In the genomic region with DNA sequence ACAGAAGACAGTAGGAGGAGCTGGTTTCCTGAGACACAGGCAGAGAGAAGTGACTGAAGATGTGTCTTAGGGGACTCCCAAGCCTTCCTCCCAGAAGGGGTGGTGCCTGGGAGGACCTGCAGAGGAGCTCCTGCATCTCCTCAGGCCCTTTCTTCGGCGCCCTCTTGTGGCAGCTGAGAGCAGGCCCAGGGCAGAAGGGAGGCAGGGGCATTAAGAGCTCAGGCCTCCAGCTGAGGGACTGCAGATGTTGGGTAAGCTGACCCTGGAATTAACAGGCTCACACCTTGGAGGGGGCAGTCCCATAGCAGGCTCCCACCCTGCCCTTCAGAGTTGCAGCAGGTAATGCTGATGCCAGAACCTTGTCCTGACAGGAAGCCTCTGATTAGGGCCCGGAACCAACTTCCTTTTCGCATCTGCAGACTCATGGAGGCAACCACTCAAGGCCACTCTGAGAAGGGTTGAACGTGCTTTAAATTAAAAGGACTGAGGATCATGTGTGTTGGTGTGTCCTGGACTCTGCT, we compare ENCODE assay signal across 8 cellular contexts.
DNase-seq lines count a peak whose midpoint lies in the region; ATAC-seq and TF ChIP-seq lines count a peak whose summit lies in the region.
"Not testable (repeated sequence)": the region's sequence is repeated elsewhere in the genome, so short reads cannot be mapped to it uniquely, and the experiment has no call there.

No MANE protein-coding gene starts in this region.

- H3K27me3 ChIP-seq in GM06990 (replicated peaks; ENCODE audit: control insufficient read depth, insufficient read depth, low read length); neuronal stem cell (ENCODE audit: control insufficient read depth in 3 of 3, insufficient read depth in 3 of 3, low read depth in 1 of 3, low read length in 3 of 3): not testable (repeated sequence)

- H3K4me3 ChIP-seq in GM06990 (replicated peaks; ENCODE audit: low read depth, low read length); neuronal stem cell (ENCODE audit: low read length in 2 of 2): not testable (repeated sequence)

- not testable (repeated sequence) for H3K4me2 ChIP-seq in neuronal stem cell (ENCODE audit: insufficient read depth, low read length, poor library complexity, severe bottlenecking)

- H3K4me1 ChIP-seq in neuronal stem cell (ENCODE audit: control insufficient read depth in 2 of 2, insufficient read depth in 1 of 2, low read depth in 1 of 2, low read length in 2 of 2) = not testable (repeated sequence)

- H3K36me3 ChIP-seq in GM06990 (ENCODE audit: control insufficient read depth, insufficient read depth, low read length); neuronal stem cell (replicated peaks in 1 of 2; ENCODE audit: control insufficient read depth in 2 of 2, insufficient read depth in 2 of 2, low read length in 2 of 2): not testable (repeated sequence)

- H2BK12ac ChIP-seq in neuronal stem cell (ENCODE audit: low read length) = not testable (repeated sequence)

- not testable (repeated sequence) for H3K14ac ChIP-seq in neuronal stem cell (ENCODE audit: low read length)

- not testable (repeated sequence) for H2AK5ac ChIP-seq in neuronal stem cell (ENCODE audit: low read depth, low read length)

- not testable (repeated sequence) for H3K79me1 ChIP-seq in neuronal stem cell (ENCODE audit: low read depth, low read length)

- ATAC-seq in GM21515 (IDR thresholded peaks at IDR 0.05; ENCODE audit: unreplicated experiment) (peak; percentile 86), HG03432 (IDR thresholded peaks at IDR 0.05; ENCODE audit: unreplicated experiment) (peak; percentile 86)
- peak; percentile 79 for ATAC-seq in stimulated activated naive CD8-positive, alpha-beta T cell treated with anti-CD3 and anti-CD28 coated beads, Interleukin-15, Interleukin-2, amounts not matched to agents 100 U/mL and 50 U/mL, for 24 hours

- not testable (repeated sequence) for TF ChIP-seq POLR2A in erythroblast (IDR thresholded peaks at IDR 0.05; ENCODE audit: low read length)

- not testable (repeated sequence) for H3K23ac ChIP-seq in neuronal stem cell (ENCODE audit: low read depth, low read length, poor library complexity)

- H3K9me3 ChIP-seq in neuronal stem cell (replicated peaks in 1 of 2; ENCODE audit: control insufficient read depth in 2 of 2, insufficient read depth in 1 of 2, low read depth in 1 of 2, low read length in 2 of 2) = not testable (repeated sequence)

- not testable (repeated sequence) for DNase-seq in GM06990 (ENCODE audit: extremely low read depth, insufficient read length); neuronal stem cell (ENCODE audit: low spot score)
- DNase-seq in RPMI8226 = peak; percentile 35
- DNase-seq in activated T-cell treated with anti-CD3 and anti-CD28 coated beads, Interleukin-2, amount 50 U/mL, for 1 hour = peak; percentile 77
- peak; percentile 53 to 54 for DNase-seq in erythroblast (lab: John Stamatoyannopoulos, UW)
- peak; percentile 84 for DNase-seq in stimulated activated naive CD8-positive, alpha-beta T cell treated with anti-CD3 and anti-CD28 coated beads, Interleukin-15, Interleukin-2, amounts not matched to agents 100 U/mL and 50 U/mL, for 24 hours

- H3K18ac ChIP-seq in neuronal stem cell (ENCODE audit: low read length) = not testable (repeated sequence)

- peak; percentile 17 for TF ChIP-seq CTCF in GM06990 (IDR thresholded peaks at IDR 0.05; ENCODE audit: insufficient read depth, low read length, poor library complexity, severe bottlenecking)

- not testable (repeated sequence) for H2BK15ac ChIP-seq in neuronal stem cell (ENCODE audit: low read length)

- not testable (repeated sequence) for H3K27ac ChIP-seq in neuronal stem cell (replicated peaks; ENCODE audit: low read length)

- not testable (repeated sequence) for H4K91ac ChIP-seq in neuronal stem cell (ENCODE audit: low read depth, low read length, poor library complexity)

- H2AFZ ChIP-seq in neuronal stem cell (ENCODE audit: low read length) = peak overlapping the region; percentile 61

- H4K8ac ChIP-seq in neuronal stem cell (ENCODE audit: low read depth, low read length) = not testable (repeated sequence)

- H3K9ac ChIP-seq in neuronal stem cell (ENCODE audit: low read depth, low read length, poor library complexity) = not testable (repeated sequence)

- H3K4ac ChIP-seq in neuronal stem cell (ENCODE audit: low read length) = not testable (repeated sequence)

- WGBS in neuronal stem cell (ENCODE audit: extremely low coverage in 2 of 2, insufficient read length in 2 of 2, insufficient replicate concordance in 1 of 2), 2 donors = no CpG with 5 or more reads among the region's 5 CpGs

- not testable (repeated sequence) for H2BK120ac ChIP-seq in neuronal stem cell (ENCODE audit: low read depth, low read length)

- not testable (repeated sequence) for H2BK5ac ChIP-seq in neuronal stem cell (ENCODE audit: low read length)
